In the genomic region with DNA sequence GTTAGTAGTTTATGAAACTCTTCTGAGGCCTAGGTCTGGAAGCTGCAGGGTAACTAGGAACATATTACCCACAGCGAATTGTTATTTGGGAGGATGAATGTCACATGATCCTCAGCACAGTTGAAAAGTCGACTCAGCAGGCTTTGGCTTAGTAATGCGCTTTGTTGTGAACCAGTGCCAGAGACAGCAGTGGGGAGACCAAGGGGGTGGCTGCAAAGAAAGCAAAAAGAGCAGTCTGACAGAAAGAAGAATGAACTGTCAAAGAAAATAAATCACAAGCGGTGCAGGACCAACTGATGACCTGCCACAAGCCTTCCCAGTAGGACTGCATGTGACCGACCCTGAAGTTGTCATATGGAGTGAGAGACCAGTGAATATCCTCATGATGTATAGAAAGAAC, we compare ENCODE assay signal across 18 cellular contexts.
DNase-seq lines count a peak whose midpoint lies in the region; ATAC-seq and TF ChIP-seq lines count a peak whose summit lies in the region.
"Had no signal": no experiment of that assay in that cellular context is flagged by ENCODE, and none has a peak within 500 bp of the region (broad histone marks: within the 10 kb centered on the region; RNA-seq: fewer than 3 reads in every experiment).

No MANE protein-coding gene starts in this region.

- no peak overlapping the region for H3K4me3 ChIP-seq in trophoblast cell (ENCODE audit: low read depth, low read length)
- H3K4me3 ChIP-seq: BLaER1 treated with 17β-estradiol and CSF1 and Interleukin-3, amounts not matched to agents 10 nM and 100 nM; heart left ventricle; vagina had no signal

- no peak overlapping the region for H2AFZ ChIP-seq in trophoblast cell (ENCODE audit: insufficient read depth, low read length, poor library complexity)

- no peak overlapping the region for H3K27ac ChIP-seq in trophoblast cell (ENCODE audit: low read depth, low read length)
- H3K27ac ChIP-seq: BLaER1 treated with 17β-estradiol and CSF1 and Interleukin-3, amounts not matched to agents 10 nM and 100 nM; heart left ventricle; vagina had no signal

- no peaks in the 10 kb centered on the region for H3K4me1 ChIP-seq in trophoblast cell (ENCODE audit: control insufficient read depth in 1 of 2, insufficient read depth in 2 of 2, low read length in 2 of 2)
- H3K4me1 ChIP-seq: BLaER1 treated with 17β-estradiol and CSF1 and Interleukin-3, amounts not matched to agents 10 nM and 100 nM; heart left ventricle; vagina had no signal

- H3K4me3 Mint-ChIP-seq in endothelial cell (ENCODE audit: unreplicated experiment) = no peak overlapping the region
- H3K4me3 Mint-ChIP-seq: activated naive CD4-positive, alpha-beta T cell treated with anti-CD3 and anti-CD28 coated beads, Interleukin-2, amount 50 U/mL, for 24 hours; T-helper 1 cell treated with Interleukin-12 subunit alpha and Interleukin-12 subunit beta and Interleukin-4 antibody, amounts not matched to agents 30 μg/mL and 1 μg/mL, for 36 hours had no signal

- ATAC-seq in GM21360 (IDR thresholded peaks at IDR 0.05; ENCODE audit: unreplicated experiment) = no peak
- ATAC-seq: activated CD4-positive, CD25-positive, alpha-beta regulatory T cell treated with anti-CD3 and anti-CD28 coated beads, Interleukin-2, amount 50 U/mL, for 24 hours; heart left ventricle; left colon; sciatic nerve had no signal

- no peak overlapping the region for H3K23ac ChIP-seq in trophoblast cell (ENCODE audit: low read length)

- no CpG with 5 or more reads among the region's 5 CpGs for WGBS in trophoblast cell (ENCODE audit: extremely low coverage, insufficient coverage, insufficient read length)

- DNase-seq in RPMI8226 (peak; percentile 52), endothelial cell (ENCODE audit: low spot score) (no peak), myocyte (ENCODE audit: low read depth) (peak; percentile 6), trophoblast cell (no peak), DMS79 treated with DMSO at 0.1 percent for 48 hours (lab: John Stamatoyannopoulos, UW) (no peak)
- no peak for DNase-seq in activated effector memory CD4-positive, alpha-beta T cell treated with anti-CD3 and anti-CD28 coated beads, Interleukin-2, amount 50 U/mL, for 16 hours
- DNase-seq: caudate nucleus, heart left ventricle, left colon, NCI-H2081, NCI-H748 treated with DMSO at 0.1 percent for 48 hours had no signal

- H3K36me3 ChIP-seq in trophoblast cell (ENCODE audit: control insufficient read depth in 1 of 2, insufficient read depth in 2 of 2, low read length in 2 of 2) = no peaks in the 10 kb centered on the region
- H3K36me3 ChIP-seq: BLaER1 treated with 17β-estradiol and CSF1 and Interleukin-3, amounts not matched to agents 10 nM and 100 nM; vagina had no signal

- no peak overlapping the region for H4K12ac ChIP-seq in trophoblast cell (ENCODE audit: low read depth, low read length)

- no peak overlapping the region for H3K9ac ChIP-seq in trophoblast cell (ENCODE audit: low read length)
- H3K9ac ChIP-seq: BLaER1 treated with 17β-estradiol and CSF1 and Interleukin-3, amounts not matched to agents 10 nM and 100 nM had no signal

- H3K4ac ChIP-seq in trophoblast cell (ENCODE audit: low read depth, low read length) = no peak overlapping the region

- H4K91ac ChIP-seq in trophoblast cell (ENCODE audit: low read depth, low read length) = no peak overlapping the region

- H4K8ac ChIP-seq in trophoblast cell (ENCODE audit: low read depth, low read length) = no peak overlapping the region

- H2BK120ac ChIP-seq in trophoblast cell (ENCODE audit: insufficient read depth, low read length, poor library complexity) = no peak overlapping the region

- no peak overlapping the region for H3K18ac ChIP-seq in trophoblast cell (ENCODE audit: low read length)

- H3K9me3 ChIP-seq in trophoblast cell (ENCODE audit: insufficient read depth, low read depth, low read length) = no peaks in the 10 kb centered on the region
- H3K9me3 ChIP-seq: BLaER1 treated with 17β-estradiol and CSF1 and Interleukin-3, amounts not matched to agents 10 nM and 100 nM; heart left ventricle; vagina had no signal

- no peaks in the 10 kb centered on the region for H3K27me3 Mint-ChIP-seq in endothelial cell (ENCODE audit: unreplicated experiment)
- H3K27me3 Mint-ChIP-seq: activated naive CD4-positive, alpha-beta T cell treated with anti-CD3 and anti-CD28 coated beads, Interleukin-2, amount 50 U/mL, for 24 hours had no signal

- H3K27ac Mint-ChIP-seq in endothelial cell (ENCODE audit: unreplicated experiment) = peak overlapping the region; percentile 11
- H3K27ac Mint-ChIP-seq: activated naive CD4-positive, alpha-beta T cell treated with anti-CD3 and anti-CD28 coated beads, Interleukin-2, amount 50 U/mL, for 24 hours; T-helper 1 cell treated with Interleukin-12 subunit alpha and Interleukin-12 subunit beta and Interleukin-4 antibody, amounts not matched to agents 30 μg/mL and 1 μg/mL, for 36 hours had no signal

- H3K4me2 ChIP-seq in trophoblast cell (ENCODE audit: low read length) = no peak overlapping the region
- H3K4me2 ChIP-seq: BLaER1 treated with 17β-estradiol and CSF1 and Interleukin-3, amounts not matched to agents 10 nM and 100 nM had no signal

- H3K14ac ChIP-seq in trophoblast cell (ENCODE audit: low read length) = no peak overlapping the region

- H3K9me3 Mint-ChIP-seq in endothelial cell (ENCODE audit: unreplicated experiment) = no peaks in the 10 kb centered on the region
- H3K9me3 Mint-ChIP-seq: activated naive CD4-positive, alpha-beta T cell treated with anti-CD3 and anti-CD28 coated beads, Interleukin-2, amount 50 U/mL, for 24 hours; T-helper 1 cell treated with Interleukin-12 subunit alpha and Interleukin-12 subunit beta and Interleukin-4 antibody, amounts not matched to agents 30 μg/mL and 1 μg/mL, for 36 hours had no signal

- H2AK5ac ChIP-seq in trophoblast cell (ENCODE audit: low read length) = no peak overlapping the region

- no peaks in the 10 kb centered on the region for H3K27me3 ChIP-seq in trophoblast cell (ENCODE audit: insufficient read depth, low read length)
- H3K27me3 ChIP-seq: BLaER1 treated with 17β-estradiol and CSF1 and Interleukin-3, amounts not matched to agents 10 nM and 100 nM; heart left ventricle; vagina had no signal

- peaks cover 5% of the 10 kb centered on the region for H3K4me1 Mint-ChIP-seq in endothelial cell (ENCODE audit: unreplicated experiment)
- H3K4me1 Mint-ChIP-seq: activated naive CD4-positive, alpha-beta T cell treated with anti-CD3 and anti-CD28 coated beads, Interleukin-2, amount 50 U/mL, for 24 hours had no signal

- no peaks in the 10 kb centered on the region for H3K36me3 Mint-ChIP-seq in endothelial cell (ENCODE audit: low read depth, unreplicated experiment)
- H3K36me3 Mint-ChIP-seq: activated naive CD4-positive, alpha-beta T cell treated with anti-CD3 and anti-CD28 coated beads, Interleukin-2, amount 50 U/mL, for 24 hours had no signal

- H3K79me2 ChIP-seq in trophoblast cell (ENCODE audit: control insufficient read depth, insufficient read depth, low read length, poor library complexity) = no peaks in the 10 kb centered on the region

- no peaks in the 10 kb centered on the region for H3K79me1 ChIP-seq in trophoblast cell (ENCODE audit: low read length)

- H2BK12ac ChIP-seq in trophoblast cell (ENCODE audit: low read length) = no peak overlapping the region

- H2BK5ac ChIP-seq in trophoblast cell (ENCODE audit: low read depth, low read length, poor library complexity) = no peak overlapping the region

- no peak for TF ChIP-seq CTCF in endothelial cell (IDR thresholded peaks at IDR 0.05; ENCODE audit: unreplicated experiment)

Comparison
In these comparisons a context has a peak if more than half of its experiments do, and no peak if none do; other contexts are left out.
1. DNase-seq: peak in RPMI8226 (single experiment) and myocyte (single experiment); none in endothelial cell (single experiment), activated effector memory CD4-positive, alpha-beta T cell treated with anti-CD3 and anti-CD28 coated beads, Interleukin-2, amount 50 U/mL, for 16 hours (single experiment), trophoblast cell (0 of 2) and DMS79 treated with DMSO at 0.1 percent for 48 hours (single experiment).